ENCODE assay signal across 3 cellular contexts in genomic region chr1:84998642-84999280, GRCh38.
TF ChIP-seq lines count a peak whose summit lies in the region.

No MANE protein-coding gene starts in this region.

TF ChIP-seq in GM12891, 5 proteins besides CTCF, POLR2A, EP300 and RAD21:
- no peak for TF ChIP-seq TAF1 (IDR thresholded peaks at IDR 0.05; ENCODE audit: low read depth, low read length)
- no peak for TF ChIP-seq POU2F2 (IDR thresholded peaks at IDR 0.05; ENCODE audit: low read depth, low read length)
- no peak for TF ChIP-seq PAX5 (IDR thresholded peaks at IDR 0.05; ENCODE audit: insufficient read depth, low read length, severe bottlenecking)
- TF ChIP-seq POLR2AphosphoS5 (IDR thresholded peaks at IDR 0.05; ENCODE audit: low read depth, low read length) = no peak
- TF ChIP-seq SPI1 (IDR thresholded peaks at IDR 0.05; ENCODE audit: low read depth, low read length) = no peak

TF ChIP-seq in IMR-90, 13 proteins besides CTCF, POLR2A, EP300 and RAD21:
- TF ChIP-seq, protein P1, sequence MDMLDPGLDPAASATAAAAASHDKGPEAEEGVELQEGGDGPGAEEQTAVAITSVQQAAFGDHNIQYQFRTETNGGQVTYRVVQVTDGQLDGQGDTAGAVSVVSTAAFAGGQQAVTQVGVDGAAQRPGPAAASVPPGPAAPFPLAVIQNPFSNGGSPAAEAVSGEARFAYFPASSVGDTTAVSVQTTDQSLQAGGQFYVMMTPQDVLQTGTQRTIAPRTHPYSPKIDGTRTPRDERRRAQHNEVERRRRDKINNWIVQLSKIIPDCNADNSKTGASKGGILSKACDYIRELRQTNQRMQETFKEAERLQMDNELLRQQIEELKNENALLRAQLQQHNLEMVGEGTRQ (IDR thresholded peaks at IDR 0.05; ENCODE audit: low read depth, low read length) = no peak
- TF ChIP-seq MXI1 (IDR thresholded peaks at IDR 0.05; ENCODE audit: borderline replicate concordance, low read depth, low read length) (no peak), FOS (IDR thresholded peaks at IDR 0.05; ENCODE audit: low read depth, low read length) (no peak), SMC3 (IDR thresholded peaks at IDR 0.05; ENCODE audit: low read depth, low read length) (no peak), MAZ (IDR thresholded peaks at IDR 0.05; ENCODE audit: borderline replicate concordance, low read depth, low read length) (no peak), MAFK (IDR thresholded peaks at IDR 0.05; ENCODE audit: low read depth, low read length) (no peak), NFE2L2 (IDR thresholded peaks at IDR 0.05; ENCODE audit: low read depth, low read length) (no peak), BHLHE40 (IDR thresholded peaks at IDR 0.05; ENCODE audit: low read depth, low read length) (no peak), CHD1 (IDR thresholded peaks at IDR 0.05; ENCODE audit: low read depth, low read length) (no peak), RCOR1 (IDR thresholded peaks at IDR 0.05; ENCODE audit: insufficient replicate concordance, low read length) (no peak), CEBPB (IDR thresholded peaks at IDR 0.05; ENCODE audit: low read depth, low read length) (no peak), RFX5 (IDR thresholded peaks at IDR 0.05; ENCODE audit: low read depth, low read length) (no peak)
- TF ChIP-seq, protein P2, sequence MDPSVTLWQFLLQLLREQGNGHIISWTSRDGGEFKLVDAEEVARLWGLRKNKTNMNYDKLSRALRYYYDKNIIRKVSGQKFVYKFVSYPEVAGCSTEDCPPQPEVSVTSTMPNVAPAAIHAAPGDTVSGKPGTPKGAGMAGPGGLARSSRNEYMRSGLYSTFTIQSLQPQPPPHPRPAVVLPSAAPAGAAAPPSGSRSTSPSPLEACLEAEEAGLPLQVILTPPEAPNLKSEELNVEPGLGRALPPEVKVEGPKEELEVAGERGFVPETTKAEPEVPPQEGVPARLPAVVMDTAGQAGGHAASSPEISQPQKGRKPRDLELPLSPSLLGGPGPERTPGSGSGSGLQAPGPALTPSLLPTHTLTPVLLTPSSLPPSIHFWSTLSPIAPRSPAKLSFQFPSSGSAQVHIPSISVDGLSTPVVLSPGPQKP (IDR thresholded peaks at IDR 0.05; ENCODE audit: borderline replicate concordance, low read depth, low read length) = no peak
TF ChIP-seq in IMR-90: peak in this region for 0.

TF ChIP-seq in HepG2, 621 proteins besides CTCF, POLR2A, EP300 and RAD21:
- TF ChIP-seq ZFP82 (CRISPR knock-in tag; IDR thresholded peaks at IDR 0.05; ENCODE audit: borderline replicate concordance) = no peak
- no peak for TF ChIP-seq ZEB1 (IDR thresholded peaks at IDR 0.05; ENCODE audit: insufficient replicate concordance, low read depth)
- no peak for TF ChIP-seq ZBTB40 (IDR thresholded peaks at IDR 0.05)
- TF ChIP-seq ZBTB40 (CRISPR knock-in tag; IDR thresholded peaks at IDR 0.05) = no peak
- no peak for TF ChIP-seq MYNN (CRISPR knock-in tag; IDR thresholded peaks at IDR 0.05; ENCODE audit: low read depth)
- TF ChIP-seq, protein P3, sequence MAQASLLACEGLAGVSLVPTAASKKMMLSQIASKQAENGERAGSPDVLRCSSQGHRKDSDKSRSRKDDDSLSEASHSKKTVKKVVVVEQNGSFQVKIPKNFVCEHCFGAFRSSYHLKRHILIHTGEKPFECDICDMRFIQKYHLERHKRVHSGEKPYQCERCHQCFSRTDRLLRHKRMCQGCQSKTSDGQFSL (CRISPR knock-in tag; IDR thresholded peaks at IDR 0.05) = no peak
- TF ChIP-seq CAMTA2 (CRISPR knock-in tag; IDR thresholded peaks at IDR 0.05; ENCODE audit: borderline replicate concordance) = no peak
- no peak for TF ChIP-seq UBTF (CRISPR knock-in tag; IDR thresholded peaks at IDR 0.05)
- no peak for TF ChIP-seq ISL2 (CRISPR knock-in tag; IDR thresholded peaks at IDR 0.05)
- no peak for TF ChIP-seq ZBTB42 (CRISPR knock-in tag; IDR thresholded peaks at IDR 0.05)
- TF ChIP-seq FOXA3 (CRISPR knock-in tag; IDR thresholded peaks at IDR 0.05) = no peak
- TF ChIP-seq ZNF790 (CRISPR knock-in tag; IDR thresholded peaks at IDR 0.05; ENCODE audit: borderline replicate concordance) = no peak
- no peak for TF ChIP-seq SNAI1 (CRISPR knock-in tag; IDR thresholded peaks at IDR 0.05; ENCODE audit: borderline replicate concordance)
- TF ChIP-seq, protein P4, sequence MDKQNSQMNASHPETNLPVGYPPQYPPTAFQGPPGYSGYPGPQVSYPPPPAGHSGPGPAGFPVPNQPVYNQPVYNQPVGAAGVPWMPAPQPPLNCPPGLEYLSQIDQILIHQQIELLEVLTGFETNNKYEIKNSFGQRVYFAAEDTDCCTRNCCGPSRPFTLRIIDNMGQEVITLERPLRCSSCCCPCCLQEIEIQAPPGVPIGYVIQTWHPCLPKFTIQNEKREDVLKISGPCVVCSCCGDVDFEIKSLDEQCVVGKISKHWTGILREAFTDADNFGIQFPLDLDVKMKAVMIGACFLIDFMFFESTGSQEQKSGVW (CRISPR knock-in tag; IDR thresholded peaks at IDR 0.05; ENCODE audit: borderline replicate concordance) = no peak
- no peak for TF ChIP-seq SIX1 (CRISPR knock-in tag; IDR thresholded peaks at IDR 0.05; ENCODE audit: borderline replicate concordance)
- TF ChIP-seq ZNF570 (CRISPR knock-in tag; IDR thresholded peaks at IDR 0.05; ENCODE audit: borderline replicate concordance) = no peak
- no peak for TF ChIP-seq ZBTB33 (CRISPR knock-in tag; IDR thresholded peaks at IDR 0.05)
- no peak for TF ChIP-seq SNAPC4 (CRISPR knock-in tag; IDR thresholded peaks at IDR 0.05)
